33 cellular contexts compared by ENCODE assay signal in genomic region chr1:157870477-157870876, GRCh38. TPM values are rescaled to one million over a fixed set of nuclear protein-coding genes. Genes with fewer than 3 reads are reported as not detected.
"Had no signal": no experiment of that assay in that cellular context is flagged by ENCODE, and none has a peak within 500 bp of the region (broad histone marks: within the 10 kb centered on the region; RNA-seq: fewer than 3 reads in every experiment).

No MANE protein-coding gene starts in this region.

- H3K4me3 ChIP-seq: dorsolateral prefrontal cortex, gastrocnemius medialis, prostate gland, right atrium auricular region, smooth muscle cell, stomach, thyroid gland had no signal

- H3K36me3 Mint-ChIP-seq: naive thymus-derived CD8-positive, alpha-beta T cell had no signal

- H3K4me1 Mint-ChIP-seq: nephron progenitor cell had no signal

- H3K4me1 ChIP-seq: gastrocnemius medialis, prostate gland, right atrium auricular region, stomach, thyroid gland had no signal

- H3K27ac ChIP-seq: dorsolateral prefrontal cortex, epithelial cell of prostate, gastrocnemius medialis, prostate gland, right atrium auricular region, stomach, thyroid gland had no signal

- H3K4me2 ChIP-seq: smooth muscle cell had no signal

- DNase-seq: dorsolateral prefrontal cortex; effector CD4-positive, alpha-beta T cell; foreskin fibroblast; gastrocnemius medialis; head of caudate nucleus; kidney; mesendoderm; midbrain; naive thymus-derived CD8-positive, alpha-beta T cell; nephron progenitor cell; nucleus accumbens; stimulated activated CD4-positive, alpha-beta T cell treated with anti-CD3 and anti-CD28 coated beads, Interleukin-12 subunit alpha, Interleukin-12 subunit beta, amount 100 ng/mL, for 4 hours; stimulated activated CD4-positive, alpha-beta T cell treated with anti-CD3 and anti-CD28 coated beads, Interleukin-1b, Interleukin-23, amount 100 ng/mL, for 48 hours; stimulated activated CD4-positive, alpha-beta T cell treated with anti-CD3 and anti-CD28 coated beads, Interleukin-4, amount 100 ng/mL, for 1 hour; stimulated activated CD8-positive, alpha-beta memory T cell treated with anti-CD3 and anti-CD28 coated beads, Interleukin-4, amount 100 ng/mL, for 48 hours; stimulated activated naive CD4-positive, alpha-beta T cell treated with Interleukin-2 at 50 U/mL for 16 hours; stomach; thyroid gland; trophoblast cell had no signal

- H3K4me3 Mint-ChIP-seq: naive thymus-derived CD8-positive, alpha-beta T cell; nephron progenitor cell had no signal

- H3K9me3 ChIP-seq: gastrocnemius medialis, prostate gland, right atrium auricular region, stomach, thyroid gland had no signal

- H3K9me3 Mint-ChIP-seq: naive thymus-derived CD8-positive, alpha-beta T cell; nephron progenitor cell had no signal

- H3K36me3 ChIP-seq: gastrocnemius medialis, prostate gland, right atrium auricular region, stomach, thyroid gland had no signal

- H3K27ac Mint-ChIP-seq: naive thymus-derived CD8-positive, alpha-beta T cell; nephron progenitor cell had no signal

- H3K27me3 ChIP-seq: gastrocnemius medialis, right atrium auricular region, stomach, thyroid gland had no signal

- ATAC-seq: esophagus mucosa; gastrocnemius medialis; left lobe of liver; naive thymus-derived CD8-positive, alpha-beta T cell; sciatic nerve had no signal

RNA-seq across cellular contexts. Expression of gene CD5L, which starts 28.9 kb away (rescaled TPM):
- total RNA-seq: esophagus mucosa; gastrocnemius medialis; glomerular endothelial cell; lung microvascular endothelial cell; mucosa of gallbladder; naive thymus-derived CD8-positive, alpha-beta T cell; osteocyte; prostate gland; smooth muscle cell; subcutaneous adipose tissue; thyroid gland; urinary bladder had no signal
- polyA plus RNA-seq: naive thymus-derived CD8-positive, alpha-beta T cell; smooth muscle cell; stomach had no signal

RNA-seq across cellular contexts. Expression of gene FCRL1, which starts 50.6 kb away (rescaled TPM):
- total RNA-seq: gastrocnemius medialis, glomerular endothelial cell, left lobe of liver, lower leg skin, lung microvascular endothelial cell, mucosa of gallbladder, osteocyte, smooth muscle cell, thyroid gland had no signal
- polyA plus RNA-seq: smooth muscle cell had no signal
